11 cellular contexts compared by ENCODE assay signal in the genomic region with DNA sequence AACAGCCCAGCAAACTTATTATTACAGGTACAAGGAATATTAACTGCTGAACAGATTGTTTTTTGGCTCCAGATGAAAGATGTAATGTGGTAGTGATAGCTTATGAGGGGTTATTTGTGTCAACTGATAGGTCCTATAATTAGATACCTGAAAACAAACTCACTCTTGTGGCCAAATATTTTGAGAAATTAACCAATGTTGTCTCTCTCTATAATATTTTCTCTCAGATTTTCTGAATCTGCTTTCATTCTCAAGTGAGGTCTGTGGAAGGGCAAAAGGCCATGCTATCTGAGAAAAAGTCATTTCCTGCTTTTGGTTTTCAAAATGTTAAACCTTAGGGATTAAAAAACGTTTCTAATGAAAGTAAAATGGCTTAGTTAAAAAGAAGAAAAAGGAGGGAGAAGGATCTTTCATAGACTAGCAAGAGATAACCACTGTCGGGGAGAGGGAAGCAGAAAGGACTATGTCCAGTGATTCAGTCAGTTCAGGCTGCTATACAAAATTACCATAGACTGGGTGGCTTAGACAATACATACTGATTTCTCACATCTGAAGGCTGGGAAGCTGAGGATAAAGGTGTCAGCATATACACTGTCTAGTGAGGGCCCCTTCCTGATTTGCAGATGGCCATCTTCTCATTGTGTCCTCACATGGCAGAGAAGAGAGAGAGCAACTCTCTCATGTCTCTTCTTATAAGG.
A peak's percentile ranks its signal among the peaks of the same experiment; 100 is the strongest.
DNase-seq lines count a peak whose midpoint lies in the region; ATAC-seq and TF ChIP-seq lines count a peak whose summit lies in the region.
"Had no signal": no experiment of that assay in that cellular context is flagged by ENCODE, and none has a peak within 500 bp of the region (broad histone marks: within the 10 kb centered on the region; RNA-seq: fewer than 3 reads in every experiment).

No MANE protein-coding gene starts in this region.

- no peak overlapping the region for H3K4me2 ChIP-seq in SK-N-SH

- H3K27me3 ChIP-seq in stomach (no peaks in the 10 kb centered on the region), SK-N-SH (ENCODE audit: insufficient read depth) (0 out of 2 replicates have a peak, but pooled peaks cover 5% of the 10 kb centered on the region)

- CTCF ChIA-PET in SK-N-SH (lab: Yijun Ruan, JAX) = interaction anchor here (1.0 to 1.2 kb wide), 2 partner anchors 17 to 33 kb away, joined by 3 read pairs; no protein-coding TSS in a partner anchor

- no peak for TF ChIP-seq POLR2A in stomach (IDR thresholded peaks at IDR 0.05)

- H3K9ac ChIP-seq in SK-N-SH = no peak overlapping the region

- no peaks in the 10 kb centered on the region for H3F3A ChIP-seq in SK-N-SH (replicated peaks; ENCODE audit: insufficient read depth)

- H3K9me3 ChIP-seq in stomach (no peaks in the 10 kb centered on the region), SK-N-SH (no peaks in the 10 kb centered on the region)

- in situ Hi-C loops in GM13977 (cut with MboI; ENCODE audit: low pct_unique_long_range_greater_than_20kb, low sequenced_read_pairs, unreplicated experiment) = no loop called here

- no peaks in the 10 kb centered on the region for H4K20me1 ChIP-seq in SK-N-SH (ENCODE audit: insufficient read depth)

- H2AFZ ChIP-seq in SK-N-SH (ENCODE audit: low read depth) = no peak overlapping the region

- H3K79me2 ChIP-seq in SK-N-SH (ENCODE audit: insufficient read depth) = no peaks in the 10 kb centered on the region

- no peaks in the 10 kb centered on the region for H3K9me2 ChIP-seq in SK-N-SH

- ATAC-seq in GM19438 (IDR thresholded peaks at IDR 0.05; ENCODE audit: low read depth, unreplicated experiment) (peak; percentile 64), HG02938 (IDR thresholded peaks at IDR 0.05; ENCODE audit: unreplicated experiment) (peak; percentile 50)

- H3K36me3 ChIP-seq in stomach (no peaks in the 10 kb centered on the region), SK-N-SH (replicated peaks in 1 of 2; ENCODE audit: control insufficient read depth in 1 of 2, insufficient read depth in 2 of 2, low read length in 1 of 2) (no peaks in the 10 kb centered on the region)

- POLR2A ChIA-PET in SK-N-SH (lab: Yijun Ruan, JAX) = no interaction called here

- 41 to 52% (median 46%) methylated on average over 2 of the region's 2 CpGs for WGBS in stomach, 5 donors
- 24% methylated on average over 2 of the region's 2 CpGs for WGBS in SK-N-SH (ENCODE audit: low lambda C conversion rate)

- intact Hi-C loops in stomach (cut with DNase I; ENCODE audit: low total_unique reads) = no loop called here

- TF ChIP-seq RAD21 in SK-N-SH (IDR thresholded peaks at IDR 0.05; ENCODE audit: low read length) = no peak

- H3K27ac ChIP-seq in stomach = peak overlapping the region in 4 of 5 donors; percentile 4 to 39 (median 30)
- H3K27ac ChIP-seq in SK-N-SH (ENCODE audit: low read depth in 2 of 2, low read length in 1 of 2) = no peak overlapping the region

- no peak for TF ChIP-seq EP300 in stomach (IDR thresholded peaks at IDR 0.05)
- no peak for TF ChIP-seq EP300 in SK-N-SH (IDR thresholded peaks at IDR 0.05; ENCODE audit: borderline replicate concordance in 1 of 2, low read depth in 1 of 2, low read length in 1 of 2)

- no peak overlapping the region for H3K4me3 ChIP-seq in cardiac fibroblast (replicated peaks in 1 of 2; ENCODE audit: low read depth in 2 of 2, low read length in 2 of 2)
- H3K4me3 ChIP-seq in stomach = no peak overlapping the region
- H3K4me3 ChIP-seq in SK-N-SH (ENCODE audit: low read depth in 2 of 2, low read length in 1 of 2) = no peak overlapping the region

- TF ChIP-seq CTCF in cardiac fibroblast (IDR thresholded peaks at IDR 0.05; ENCODE audit: low read depth, low read length) (no peak), stomach (IDR thresholded peaks at IDR 0.05) (no peak), GM13977 (IDR thresholded peaks at IDR 0.05; ENCODE audit: extremely low read depth, insufficient read depth, missing control alignments) (no peak), SK-N-SH (IDR thresholded peaks at IDR 0.05) (no peak)

- H3K4me1 ChIP-seq in stomach = no peaks in the 10 kb centered on the region
- no peaks in the 10 kb centered on the region for H3K4me1 ChIP-seq in SK-N-SH (ENCODE audit: control insufficient read depth in 1 of 2, insufficient read depth in 2 of 2, low read depth in 1 of 2, low read length in 1 of 2)

- DNase-seq in cardiac fibroblast (ENCODE audit: low read depth in 2 of 2) (peak; percentile 13 to 17), stomach (no peak), GM13977 (ENCODE audit: low spot score) (no peak), SK-N-SH (no peak), NCI-H446 treated with DMSO at 0.1 percent for 48 hours (lab: John Stamatoyannopoulos, UW) (no peak), KG1 (lab: John Stamatoyannopoulos, UW) (no peak)
- DNase-seq: activated naive CD4-positive, alpha-beta T cell treated with anti-CD3 and anti-CD28 coated beads, Interleukin-2, amount 50 U/mL, for 16 hours; NCI-H2081; T-helper 9 cell had no signal

TF ChIP-seq in SK-N-SH, 30 proteins besides CTCF, POLR2A, EP300 and RAD21:
- no peak for TF ChIP-seq RFX5 (IDR thresholded peaks at IDR 0.05; ENCODE audit: low read length)
- TF ChIP-seq GATA2 (CRISPR knock-in tag; IDR thresholded peaks at IDR 0.05) = no peak
- TF ChIP-seq EZH2phosphoT487 (IDR thresholded peaks at IDR 0.05; ENCODE audit: borderline replicate concordance, low read depth) = no peak
- no peak for TF ChIP-seq MXI1 (IDR thresholded peaks at IDR 0.05; ENCODE audit: low read depth, low read length)
- TF ChIP-seq TCF12 (IDR thresholded peaks at IDR 0.05) = no peak

Comparison
In these comparisons a context has a peak if more than half of its experiments do, and no peak if none do; other contexts are left out.
1. DNase-seq: peak in cardiac fibroblast (2 of 2); none in stomach (single experiment), GM13977 (single experiment), SK-N-SH (single experiment), NCI-H446 treated with DMSO at 0.1 percent for 48 hours (single experiment) and KG1 (single experiment).
2. H3K27ac ChIP-seq: peak in stomach (4 of 5); none in SK-N-SH (0 of 2).